Comparison of ENCODE assay signal across 29 cellular contexts in genomic region chr2:29916571-29916970, GRCh38. TPM values are rescaled to one million over a fixed set of nuclear protein-coding genes. Genes with fewer than 3 reads are reported as not detected.
"Had no signal": no experiment of that assay in that cellular context is flagged by ENCODE, and none has a peak within 500 bp of the region (broad histone marks: within the 10 kb centered on the region; RNA-seq: fewer than 3 reads in every experiment).

No MANE protein-coding gene starts in this region.

- H3K9me3 ChIP-seq: gastroesophageal sphincter, ovary, right lobe of liver, thoracic aorta, uterus had no signal

- H3K27me3 ChIP-seq: ovary, uterus had no signal

- H3K9me3 Mint-ChIP-seq: activated CD4-positive, alpha-beta memory T cell treated with anti-CD3 and anti-CD28 coated beads for 36 hours; activated CD4-positive, alpha-beta T cell treated with anti-CD3 and anti-CD28 coated beads, Interleukin-2, amount 10 ng/mL, durations not matched to agents 24 days and 14 days; activated T-cell treated with anti-CD3 and anti-CD28 coated beads, Interleukin-2, amount 50 U/mL, for 4 hours; mesothelial cell of epicardium; nephron progenitor cell; stimulated activated effector memory CD8-positive, alpha-beta T cell treated with anti-CD3 and anti-CD28 coated beads, Interleukin-12 subunit alpha, Interleukin-12 subunit beta, amount 100 ng/mL, for 72 hours had no signal

- H3K36me3 Mint-ChIP-seq: activated CD4-positive, alpha-beta memory T cell treated with anti-CD3 and anti-CD28 coated beads for 36 hours; mesothelial cell of epicardium; stimulated activated effector memory CD8-positive, alpha-beta T cell treated with anti-CD3 and anti-CD28 coated beads, Interleukin-12 subunit alpha, Interleukin-12 subunit beta, amount 100 ng/mL, for 72 hours had no signal

- H3K27ac Mint-ChIP-seq: activated CD4-positive, alpha-beta memory T cell treated with anti-CD3 and anti-CD28 coated beads for 36 hours; activated CD4-positive, alpha-beta T cell treated with anti-CD3 and anti-CD28 coated beads, Interleukin-2, amount 10 ng/mL, durations not matched to agents 24 days and 14 days; activated T-helper 17 cell treated with anti-CD3 and anti-CD28 coated beads, Interleukin-2, amount 50 U/mL, for 72 hours; mesothelial cell of epicardium; naive B cell; nephron progenitor cell; progenitor cell of endocrine pancreas; stimulated activated effector memory CD8-positive, alpha-beta T cell treated with anti-CD3 and anti-CD28 coated beads, Interleukin-12 subunit alpha, Interleukin-12 subunit beta, amount 100 ng/mL, for 72 hours; stimulated activated naive CD8-positive, alpha-beta T cell treated with anti-CD3 and anti-CD28 coated beads, Interleukin-15, Interleukin-2, amounts not matched to agents 100 ng/mL and 50 ng/mL, for 24 hours had no signal

- H3K4me3 Mint-ChIP-seq: activated CD4-positive, alpha-beta memory T cell treated with anti-CD3 and anti-CD28 coated beads for 36 hours; activated CD4-positive, alpha-beta T cell treated with anti-CD3 and anti-CD28 coated beads, Interleukin-2, amount 10 ng/mL, durations not matched to agents 24 days and 14 days; activated T-cell treated with anti-CD3 and anti-CD28 coated beads, Interleukin-2, amount 50 U/mL, for 4 hours; activated T-helper 17 cell treated with anti-CD3 and anti-CD28 coated beads, Interleukin-2, amount 50 U/mL, for 72 hours; mesothelial cell of epicardium; naive B cell; nephron progenitor cell; stimulated activated effector memory CD8-positive, alpha-beta T cell treated with anti-CD3 and anti-CD28 coated beads, Interleukin-12 subunit alpha, Interleukin-12 subunit beta, amount 100 ng/mL, for 72 hours; stimulated activated naive CD8-positive, alpha-beta T cell treated with anti-CD3 and anti-CD28 coated beads, Interleukin-15, Interleukin-2, amounts not matched to agents 100 ng/mL and 50 ng/mL, for 24 hours had no signal

- H3K27ac ChIP-seq: brain microvascular endothelial cell, coronary artery, dorsolateral prefrontal cortex, gastroesophageal sphincter, hepatocyte, ovary, right lobe of liver, thoracic aorta, uterus had no signal

- H3K79me2 ChIP-seq: hepatocyte had no signal

- ATAC-seq: activated T-cell treated with anti-CD3 and anti-CD28 coated beads, Interleukin-2, amount 50 U/mL, for 4 hours; activated T-helper 17 cell treated with anti-CD3 and anti-CD28 coated beads, Interleukin-2, amount 50 U/mL, for 72 hours; gastroesophageal sphincter; right lobe of liver; stimulated activated effector memory CD8-positive, alpha-beta T cell treated with anti-CD3 and anti-CD28 coated beads, Interleukin-12 subunit alpha, Interleukin-12 subunit beta, amount 100 ng/mL, for 72 hours had no signal

- H3K4me1 Mint-ChIP-seq: activated CD4-positive, alpha-beta T cell treated with anti-CD3 and anti-CD28 coated beads, Interleukin-2, amount 10 ng/mL, durations not matched to agents 24 days and 14 days; activated T-helper 17 cell treated with anti-CD3 and anti-CD28 coated beads, Interleukin-2, amount 50 U/mL, for 72 hours; stimulated activated effector memory CD8-positive, alpha-beta T cell treated with anti-CD3 and anti-CD28 coated beads, Interleukin-12 subunit alpha, Interleukin-12 subunit beta, amount 100 ng/mL, for 72 hours had no signal

- DNase-seq: activated CD4-positive, alpha-beta memory T cell treated with anti-CD3 and anti-CD28 coated beads for 36 hours; activated CD4-positive, alpha-beta T cell treated with anti-CD3 and anti-CD28 coated beads, Interleukin-2, amount 10 ng/mL, durations not matched to agents 24 days and 14 days; activated CD4-positive, CD25-positive, alpha-beta regulatory T cell treated with anti-CD3 and anti-CD28 coated beads, Interleukin-2, amount 50 U/mL, for 72 hours; activated gamma-delta T cell treated with Interleukin-2 at 50 U/mL for 16 hours; activated naive CD4-positive, alpha-beta T cell treated with anti-CD3 and anti-CD28 coated beads, Interleukin-2, amount 50 U/mL, for 16 hours; activated T-cell treated with anti-CD3 and anti-CD28 coated beads, Interleukin-2, amount 50 U/mL, for 4 hours; amniotic stem cell; brain microvascular endothelial cell; dorsolateral prefrontal cortex; effector memory CD4-positive, alpha-beta T cell; kidney; naive B cell; nephron progenitor cell; ovary; right lobe of liver; stimulated activated CD4-positive, alpha-beta T cell treated with anti-CD3 and anti-CD28 coated beads, Interleukin-4, amount 100 ng/mL, for 1 hour; trophoblast cell; uterus had no signal

- H3K4me2 ChIP-seq: hepatocyte had no signal

- H2AFZ ChIP-seq: hepatocyte had no signal

- H3K4me3 ChIP-seq: coronary artery, gastroesophageal sphincter, hepatocyte, ovary, right lobe of liver, thoracic aorta, uterus had no signal

- H3K36me3 ChIP-seq: brain microvascular endothelial cell, gastroesophageal sphincter, ovary, right lobe of liver, thoracic aorta, uterus had no signal

RNA-seq across cellular contexts. Expression of gene ALK, which starts 4.8 kb away (rescaled TPM):
- total RNA-seq: activated CD4-positive, alpha-beta memory T cell treated with anti-CD3 and anti-CD28 coated beads for 36 hours; activated CD4-positive, alpha-beta T cell treated with anti-CD3 and anti-CD28 coated beads, Interleukin-2, amount 10 ng/mL, durations not matched to agents 24 days and 14 days; activated T-cell treated with anti-CD3 and anti-CD28 coated beads, Interleukin-2, amount 50 U/mL, for 4 hours; activated T-helper 17 cell treated with anti-CD3 and anti-CD28 coated beads, Interleukin-2, amount 50 U/mL, for 72 hours; cardiac septum; progenitor cell of endocrine pancreas; renal cortical epithelial cell had no signal
